Comparison of ENCODE assay signal across 20 cellular contexts in the genomic region with DNA sequence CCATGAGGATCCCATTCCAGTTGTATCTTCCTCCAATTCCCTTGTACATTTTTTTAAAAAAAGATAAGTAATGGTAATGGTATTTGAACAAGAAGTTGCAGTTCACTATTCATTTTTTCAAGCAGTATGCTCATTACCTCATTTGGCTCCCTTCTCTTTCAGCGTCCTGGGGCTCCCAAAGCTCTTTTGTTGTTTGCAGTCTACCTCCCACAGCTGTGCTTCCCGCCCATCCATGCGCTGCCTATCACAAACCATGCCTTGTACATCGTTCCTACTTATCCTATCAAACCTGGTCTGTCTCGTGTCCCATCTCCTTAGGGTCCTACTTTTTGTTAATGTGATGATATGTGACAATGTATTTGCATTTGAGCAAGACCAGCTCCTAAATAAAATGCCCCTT.
"Had no signal": no experiment of that assay in that cellular context is flagged by ENCODE, and none has a peak within 500 bp of the region (broad histone marks: within the 10 kb centered on the region; RNA-seq: fewer than 3 reads in every experiment).

No MANE protein-coding gene starts in this region.

- H3K4me2 ChIP-seq: SK-N-SH had no signal

- H3K9me3 ChIP-seq: SK-N-SH had no signal

- DNase-seq: KBM-7, MV-4-11, NCI-H1048, NCI-H1105, NCI-H1417, NCI-H1436 treated with DMSO at 0.1 percent for 48 hours, NCI-H187, NCI-H2029, NCI-H2081 treated with DMSO at 0.1 percent for 48 hours, NCI-H2171, NCI-H226, NCI-H446 treated with DMSO at 0.1 percent for 48 hours, NCI-H510A treated with DMSO at 0.1 percent for 48 hours, NCI-H526, NCI-H774, Right ventricle myocardium superior, RPMI8226, SIG-M5, SK-N-SH, SW 1271 had no signal

- H3K9ac ChIP-seq: SK-N-SH had no signal
